In the genomic region with DNA sequence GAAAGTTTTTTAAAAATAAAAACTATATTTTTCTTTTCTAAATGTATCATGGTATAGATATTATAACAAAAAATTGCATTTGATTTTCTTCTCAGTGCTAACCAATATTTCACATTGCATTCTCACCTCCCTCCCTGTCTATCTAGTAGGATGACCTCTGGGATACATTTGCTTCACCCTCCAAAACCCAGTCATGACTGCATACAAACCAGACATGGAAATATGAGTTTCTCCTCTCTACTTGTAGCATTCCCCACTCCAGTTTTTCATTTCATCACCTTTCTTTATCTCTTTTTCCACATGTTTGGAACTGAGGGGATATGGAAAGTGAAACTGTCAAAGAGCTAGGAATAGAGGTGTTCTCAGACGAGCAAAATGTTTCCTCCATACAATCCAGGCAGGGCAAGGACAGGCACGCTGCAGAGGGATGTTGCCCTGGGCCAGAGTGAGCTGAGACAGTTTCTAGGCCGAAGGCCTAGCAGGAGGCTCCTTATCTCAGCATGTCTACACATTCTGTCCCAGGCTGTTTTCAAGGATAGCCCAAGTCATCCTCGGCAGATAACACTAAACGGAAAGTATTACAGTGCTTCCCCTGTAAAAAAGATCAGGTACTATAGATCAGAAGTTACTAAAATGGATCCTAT, we compare ENCODE assay signal across 11 cellular contexts. TPM values are rescaled to one million over a fixed set of nuclear protein-coding genes. Genes with fewer than 3 reads are reported as not detected.
DNase-seq lines count a peak whose midpoint lies in the region; ATAC-seq, FAIRE-seq and TF ChIP-seq lines count a peak whose summit lies in the region.
"Had no signal": no experiment of that assay in that cellular context is flagged by ENCODE, and none has a peak within 500 bp of the region (broad histone marks: within the 10 kb centered on the region; RNA-seq: fewer than 3 reads in every experiment).

No MANE protein-coding gene starts in this region.

- H3K27ac ChIP-seq in heart left ventricle = peak overlapping the region; percentile 66 to 93 (median 86)
- peak overlapping the region; percentile 21 for H3K27ac ChIP-seq in trophoblast cell (ENCODE audit: low read depth, low read length)
- H3K27ac ChIP-seq: SJCRH30 had no signal

- no peak overlapping the region for H2AK5ac ChIP-seq in trophoblast cell (ENCODE audit: low read length)

- H3K27me3 ChIP-seq in heart left ventricle (no peaks in the 10 kb centered on the region), trophoblast cell (ENCODE audit: insufficient read depth, low read length) (no peaks in the 10 kb centered on the region)
- H3K27me3 ChIP-seq: SJCRH30 had no signal

- no peak overlapping the region for H3K4me2 ChIP-seq in trophoblast cell (ENCODE audit: low read length)

- H3K18ac ChIP-seq in trophoblast cell (ENCODE audit: low read length) = no peak overlapping the region

- no peak overlapping the region for H2BK5ac ChIP-seq in trophoblast cell (ENCODE audit: low read depth, low read length, poor library complexity)

- intact Hi-C loops in heart left ventricle (cut with DNase I) = loop anchor here in 4 of 10 donors (5.0 to 10.0 kb wide), 4 partner anchors 41 to 102 kb away; a partner anchor contains a TSS

- H3K14ac ChIP-seq in trophoblast cell (ENCODE audit: low read length) = no peak overlapping the region

- DNase-seq in ELF-1 (ENCODE audit: low read depth, low spot score) (peak; percentile 39), heart left ventricle (peak; percentile 41 to 67 (median 62)), trophoblast cell (no peak), SK-N-DZ (ENCODE audit: low spot score) (no peak), anterior cingulate cortex (lab: John Stamatoyannopoulos, UW) (no peak), urothelium cell line (ENCODE audit: low spot score) (no peak)
- no peak for DNase-seq in stimulated activated CD4-positive, alpha-beta T cell treated with anti-CD3 and anti-CD28 coated beads, Interleukin-15, amount 100 ng/mL, for 24 hours
- DNase-seq: activated gamma-delta T cell treated with Interleukin-2 at 50 U/mL for 16 hours, SJCRH30 had no signal

- H2AFZ ChIP-seq in trophoblast cell (ENCODE audit: insufficient read depth, low read length, poor library complexity) = no peak overlapping the region

- no peak overlapping the region for H4K91ac ChIP-seq in trophoblast cell (ENCODE audit: low read depth, low read length)

- FAIRE-seq in urothelium cell line (lab: Jason Lieb, UNC) = no peak
- FAIRE-seq: islet of Langerhans had no signal

- no peak overlapping the region for H4K12ac ChIP-seq in trophoblast cell (ENCODE audit: low read depth, low read length)

- H3K4me3 ChIP-seq in WI38 (ENCODE audit: low read depth, low read length) (0 out of 2 replicates have a peak overlapping the region, but pooled peaks have one; percentile 6), heart left ventricle (peak overlapping the region in 9 of 12 donors; percentile 8 to 36 (median 23)), trophoblast cell (ENCODE audit: low read depth, low read length) (no peak overlapping the region)
- H3K4me3 ChIP-seq: SJCRH30 had no signal

- peak overlapping the region; percentile 29 for H4K8ac ChIP-seq in trophoblast cell (ENCODE audit: low read depth, low read length)

- H2BK120ac ChIP-seq in trophoblast cell (ENCODE audit: insufficient read depth, low read length, poor library complexity) = no peak overlapping the region

- no peak overlapping the region for H2BK12ac ChIP-seq in trophoblast cell (ENCODE audit: low read length)

- H3K36me3 ChIP-seq in heart left ventricle = peaks cover 0 to 4% (median 0%) of the 10 kb centered on the region in 9 donors
- no peaks in the 10 kb centered on the region for H3K36me3 ChIP-seq in trophoblast cell (ENCODE audit: control insufficient read depth in 1 of 2, insufficient read depth in 2 of 2, low read length in 2 of 2)

- no peak overlapping the region for H3K9ac ChIP-seq in trophoblast cell (ENCODE audit: low read length)

- no peaks in the 10 kb centered on the region for H3K79me2 ChIP-seq in trophoblast cell (ENCODE audit: control insufficient read depth, insufficient read depth, low read length, poor library complexity)

- H3K79me1 ChIP-seq in trophoblast cell (ENCODE audit: low read length) = no peaks in the 10 kb centered on the region

- TF ChIP-seq CTCF in WI38 (IDR thresholded peaks at IDR 0.05; ENCODE audit: low read depth, low read length) (no peak), heart left ventricle (IDR thresholded peaks at IDR 0.05) (no peak)

- no peak overlapping the region for H3K4ac ChIP-seq in trophoblast cell (ENCODE audit: low read depth, low read length)

- TF ChIP-seq POLR2A in heart left ventricle (IDR thresholded peaks at IDR 0.05) = no peak

- peak; percentile 78 to 93 (median 89) for ATAC-seq in heart left ventricle

- WGBS in heart left ventricle, 4 donors = 1 to 14% (median 3%) methylated on average over 5 of the region's 5 CpGs
- no CpG with 5 or more reads among the region's 5 CpGs for WGBS in trophoblast cell (ENCODE audit: extremely low coverage, insufficient coverage, insufficient read length)

- H3K4me1 ChIP-seq in heart left ventricle (peaks cover 8 to 93% (median 62%) of the 10 kb centered on the region in 12 donors), trophoblast cell (ENCODE audit: control insufficient read depth in 1 of 2, insufficient read depth in 2 of 2, low read length in 2 of 2) (no peaks in the 10 kb centered on the region)
- H3K4me1 ChIP-seq: SJCRH30 had no signal

- H3K9me3 ChIP-seq in heart left ventricle (no peaks in the 10 kb centered on the region), trophoblast cell (ENCODE audit: insufficient read depth, low read depth, low read length) (no peaks in the 10 kb centered on the region)
- H3K9me3 ChIP-seq: SJCRH30 had no signal

- no peak overlapping the region for H3K23ac ChIP-seq in trophoblast cell (ENCODE audit: low read length)

RNA-seq across cellular contexts. Expression of a gene that starts 46.7 kb away (rescaled TPM):
- total RNA-seq in heart left ventricle = 10 to 100 TPM; 36.8 to 98.5 (median 58.6) TPM
- 10 to 100 TPM; 15.5 to 18.3 TPM for polyA plus RNA-seq in heart left ventricle
- polyA plus RNA-seq in trophoblast cell (2013) = 6.4 and 7.1 TPM in 2 replicates
- not detected in 2 replicates for polyA plus RNA-seq in SK-N-DZ (2014; cell fraction: cytosol; rRNA removed)
- polyA plus RNA-seq in SK-N-DZ (2014; cell fraction: nucleus; rRNA removed) = not detected in 2 replicates

Comparison
In these comparisons a context has a peak if more than half of its experiments do, and no peak if none do; other contexts are left out.
1. DNase-seq: peak in ELF-1 (single experiment) and heart left ventricle (5 of 5); none in trophoblast cell (0 of 2), stimulated activated CD4-positive, alpha-beta T cell treated with anti-CD3 and anti-CD28 coated beads, Interleukin-15, amount 100 ng/mL, for 24 hours (single experiment), SK-N-DZ (single experiment), anterior cingulate cortex (0 of 58) and urothelium cell line (single experiment).